ENCODE assay signal across 8 cellular contexts in genomic region chr10:102641880-102642552, GRCh38. TPM values are rescaled to one million over a fixed set of nuclear protein-coding genes. Genes with fewer than 3 reads are reported as not detected.
A peak's percentile ranks its signal among the peaks of the same experiment; 100 is the strongest.
DNase-seq lines count a peak whose midpoint lies in the region; ATAC-seq and TF ChIP-seq lines count a peak whose summit lies in the region.

No MANE protein-coding gene starts in this region.

- peak overlapping the region; percentile 98 for H3K27ac Mint-ChIP-seq in T-helper 17 cell
- peak overlapping the region; percentile 99 for H3K27ac Mint-ChIP-seq in progenitor cell of endocrine pancreas

- H3K4me3 Mint-ChIP-seq in T-helper 17 cell, result peak overlapping the region; percentile 91
- peak overlapping the region; percentile 84 for H3K4me3 Mint-ChIP-seq in progenitor cell of endocrine pancreas (ENCODE audit: low read depth)

- H3K36me3 Mint-ChIP-seq in T-helper 17 cell (ENCODE audit: low read depth), result peaks cover 2% of the 10 kb centered on the region
- H3K36me3 Mint-ChIP-seq in progenitor cell of endocrine pancreas (ENCODE audit: insufficient read depth), result no peaks in the 10 kb centered on the region

- no peaks in the 10 kb centered on the region for H3K9me3 Mint-ChIP-seq in progenitor cell of endocrine pancreas (ENCODE audit: low read depth)

- in situ Hi-C loops in GM13976 (cut with MboI; ENCODE audit: low sequenced_read_pairs, unreplicated experiment), result no loop called here

- intact Hi-C loops in left ventricle myocardium superior (cut with micrococcal nuclease), result no loop called here

- H3K9me3 ChIP-seq in T-helper 17 cell (ENCODE audit: control insufficient read depth, low read length, poor library complexity, severe bottlenecking), result no peaks in the 10 kb centered on the region

- peak; percentile 96 for DNase-seq in GM13976 (ENCODE audit: low spot score)
- peak; percentile 93 for DNase-seq in NCI-H1694 treated with DMSO at 0.1 percent for 48 hours (lab: John Stamatoyannopoulos, UW)
- DNase-seq in T-helper 17 cell, result peak; percentile 91 to 98 (median 98)
- peak; percentile 99 for DNase-seq in left ventricle myocardium superior
- peak; percentile 96 for DNase-seq in progenitor cell of endocrine pancreas (ENCODE audit: low spot score, unreplicated experiment)
- peak; percentile 99 for DNase-seq in ureter (ENCODE audit: low spot score)

- ATAC-seq in HG02870 (IDR thresholded peaks at IDR 0.05; ENCODE audit: unreplicated experiment) (peak; percentile 50), T-helper 17 cell (peak; percentile 80), left ventricle myocardium superior (peak; percentile 70)

- H3K27ac ChIP-seq in angular gyrus (ENCODE audit: low read depth, low read length), result peak overlapping the region; percentile 95

- H3K27me3 Mint-ChIP-seq in T-helper 17 cell (no peaks in the 10 kb centered on the region), progenitor cell of endocrine pancreas (no peaks in the 10 kb centered on the region)

- H3K4me1 Mint-ChIP-seq in T-helper 17 cell, result peaks cover 26% of the 10 kb centered on the region
- peaks cover 20% of the 10 kb centered on the region for H3K4me1 Mint-ChIP-seq in progenitor cell of endocrine pancreas (ENCODE audit: low read depth)

- TF ChIP-seq CTCF in GM13976 (IDR thresholded peaks at IDR 0.05; ENCODE audit: borderline replicate concordance, control extremely low read depth, extremely low read depth, insufficient read depth, missing control alignments) (no peak), progenitor cell of endocrine pancreas (IDR thresholded peaks at IDR 0.05; ENCODE audit: unreplicated experiment) (no peak)

RNA-seq across cellular contexts. Expression of gene TRIM8, which starts 2.3 kb away (rescaled TPM):
- total RNA-seq in T-helper 17 cell (10 to 100 TPM; 63.6 to 73.0 TPM), left ventricle myocardium superior (117 TPM), progenitor cell of endocrine pancreas (66.1 and 69.1 TPM in 2 replicates), ureter (137 TPM)

Comparison
In these comparisons a context has a peak if more than half of its experiments do, and no peak if none do; other contexts are left out.
1. Peak in every context shown above with its lines: DNase-seq, ATAC-seq and H3K27ac ChIP-seq.